Comparison of ENCODE assay signal across 14 cellular contexts in the genomic region with DNA sequence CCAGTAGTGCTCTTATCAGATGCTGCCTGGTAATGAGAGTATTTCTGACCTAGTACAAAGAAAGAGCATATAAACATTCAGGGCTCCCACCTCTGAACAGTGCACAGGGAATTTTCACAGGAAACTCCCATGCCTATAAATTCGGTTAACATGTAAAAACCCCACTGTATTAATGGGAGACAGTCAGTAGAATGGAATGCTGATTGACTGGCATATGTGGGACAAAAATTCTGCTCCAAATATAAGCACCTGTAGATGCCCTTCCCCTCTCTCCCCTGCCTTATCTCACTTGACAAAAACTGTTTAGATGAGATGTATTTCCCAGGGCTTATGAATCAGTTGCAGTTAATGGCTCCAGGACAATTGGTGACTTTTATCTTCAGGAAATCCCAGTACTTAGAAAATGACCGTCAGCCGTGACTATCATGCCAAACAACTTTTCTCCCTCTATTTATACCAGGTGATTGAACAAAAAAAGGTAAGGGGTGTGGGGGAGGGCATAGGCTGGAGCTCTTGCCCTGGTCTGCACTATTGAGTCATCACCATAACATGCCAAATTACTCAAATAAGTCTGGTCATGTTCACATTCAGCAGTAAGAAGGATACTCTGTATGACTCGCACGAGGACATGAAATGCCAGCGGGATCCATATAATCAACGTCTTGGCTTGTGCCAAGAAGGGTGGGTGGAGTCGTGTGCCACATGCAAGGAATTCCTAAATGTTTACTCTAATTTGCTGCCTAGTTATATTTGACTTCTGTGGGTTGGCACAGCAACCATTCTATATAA.
DNase-seq lines count a peak whose midpoint lies in the region; ATAC-seq and TF ChIP-seq lines count a peak whose summit lies in the region.
"Had no signal": no experiment of that assay in that cellular context is flagged by ENCODE, and none has a peak within 500 bp of the region (broad histone marks: within the 10 kb centered on the region; RNA-seq: fewer than 3 reads in every experiment).

No MANE protein-coding gene starts in this region.

- TF ChIP-seq CTCF in fibroblast of mammary gland (conservative IDR thresholded peaks at IDR 0.05; ENCODE audit: control insufficient read depth, insufficient read depth, low read depth, low read length) (no peak), retinal pigment epithelial cell (conservative IDR thresholded peaks at IDR 0.05; ENCODE audit: low read depth, low read length) (no peak)

- no peak overlapping the region for H3K4me3 ChIP-seq in SJSA1
- no peak overlapping the region for H3K4me3 ChIP-seq in fibroblast of mammary gland (ENCODE audit: control insufficient read depth, low read depth, low read length)
- H3K4me3 ChIP-seq in retinal pigment epithelial cell (ENCODE audit: low read length): no peak overlapping the region
- H3K4me3 ChIP-seq: esophagus muscularis mucosa, SK-N-MC had no signal

- no peak for ATAC-seq in GM18861 (IDR thresholded peaks at IDR 0.05; ENCODE audit: unreplicated experiment)
- ATAC-seq: right cardiac atrium had no signal

- no peaks in the 10 kb centered on the region for H3K27me3 ChIP-seq in SJSA1 (replicated peaks)
- H3K27me3 ChIP-seq: esophagus muscularis mucosa had no signal

- H3K27ac ChIP-seq in SJSA1: no peak overlapping the region; the same call in 1 of the 2 replicates
- H3K27ac ChIP-seq: esophagus muscularis mucosa, SK-N-MC had no signal

- H3K4me1 ChIP-seq in SJSA1 (replicated peaks): peaks cover 19% of the 10 kb centered on the region

- no peaks in the 10 kb centered on the region; the same call in 1 of the 2 replicates for H3K9me3 ChIP-seq in SJSA1 (replicated peaks)
- H3K9me3 ChIP-seq: esophagus muscularis mucosa had no signal

- no peaks in the 10 kb centered on the region for H3K36me3 ChIP-seq in SJSA1
- H3K36me3 ChIP-seq: esophagus muscularis mucosa had no signal

- DNase-seq in GM04503 (ENCODE audit: low read depth) (peak; percentile 21), SJSA1 (ENCODE audit: low read depth in 1 of 2, low spot score in 2 of 2) (peak; percentile 62), fibroblast of mammary gland (ENCODE audit: low read depth) (peak; percentile 81), retinal pigment epithelial cell (ENCODE audit: low read depth) (peak; percentile 96), amygdala (lab: John Stamatoyannopoulos, UW) (no peak), cortex of kidney (lab: John Stamatoyannopoulos, UW) (no peak)
- DNase-seq in activated CD4-positive, alpha-beta T cell treated with anti-CD3 and anti-CD28 coated beads for 1 hour: no peak
- DNase-seq: activated CD4-positive, alpha-beta T cell treated with anti-CD3 and anti-CD28 coated beads, Interleukin-2, amount 50 U/mL, for 4 hours; activated naive CD8-positive, alpha-beta T cell treated with anti-CD3 and anti-CD28 coated beads for 36 hours; NCI-H446; right cardiac atrium had no signal

Comparison
In these comparisons a context has a peak if more than half of its experiments do, and no peak if none do; other contexts are left out.
1. DNase-seq: peak in GM04503 (single experiment), SJSA1 (2 of 2), fibroblast of mammary gland (single experiment) and retinal pigment epithelial cell (single experiment); none in amygdala (0 of 56), cortex of kidney (single experiment) and activated CD4-positive, alpha-beta T cell treated with anti-CD3 and anti-CD28 coated beads for 1 hour (single experiment).